In genomic region chr15:56222302-56222701, GRCh38 we compare ENCODE assay signal across 7 cellular contexts.
"Had no signal": no experiment of that assay in that cellular context is flagged by ENCODE, and none has a peak within 500 bp of the region (broad histone marks: within the 10 kb centered on the region; RNA-seq: fewer than 3 reads in every experiment).

No MANE protein-coding gene starts in this region.

- H3K4me3 Mint-ChIP-seq: GM23338, H9, HFFc6 had no signal

- H3K27ac Mint-ChIP-seq: GM23338, H9, HFFc6 had no signal

- DNase-seq: H9, HCEC 1CT, HFFc6, IMR-90, KG1 had no signal

- H3K4me3 ChIP-seq: GM23338, K562 had no signal
